In genomic region chr16:74998481-74999207, GRCh38 we compare ENCODE assay signal across 8 cellular contexts. TPM values are rescaled to one million over a fixed set of nuclear protein-coding genes. Genes with fewer than 3 reads are reported as not detected.
DNase-seq lines count a peak whose midpoint lies in the region; ATAC-seq and TF ChIP-seq lines count a peak whose summit lies in the region.

Gene ZNRF1, plus strand, starts transcription at chr16:74999024. Its CDS starts 648 bp downstream, at chr16:74999672.

- H3K4me1 ChIP-seq in ovary (ENCODE audit: insufficient read depth) = peaks cover 1% of the 10 kb centered on the region
- peaks cover 17% of the 10 kb centered on the region for H3K4me1 ChIP-seq in thymus (ENCODE audit: control insufficient read depth, insufficient read depth, low read length)

- H3K36me3 ChIP-seq in KOPT-K1 (ENCODE audit: insufficient read depth, low read length) (peaks cover 23% of the 10 kb centered on the region), ovary (no peaks in the 10 kb centered on the region), thymus (ENCODE audit: control insufficient read depth, insufficient read depth) (peaks cover 10% of the 10 kb centered on the region)

- no peak for TF ChIP-seq EP300 in ovary (IDR thresholded peaks at IDR 0.05)

- H3K27ac Mint-ChIP-seq in activated naive CD4-positive, alpha-beta T cell treated with anti-CD3 and anti-CD28 coated beads, Interleukin-2, amount 50 U/mL, for 24 hours = peak within 1 kb of the TSS; percentile 81
- H3K27ac Mint-ChIP-seq in glutamatergic neuron (ENCODE audit: unreplicated experiment) = peak within 1 kb of the TSS; percentile 86

- peak; percentile 30 for TF ChIP-seq POLR2A in ovary (IDR thresholded peaks at IDR 0.05)

- peaks cover 2% of the 10 kb centered on the region for H3K27me3 Mint-ChIP-seq in activated naive CD4-positive, alpha-beta T cell treated with anti-CD3 and anti-CD28 coated beads, Interleukin-2, amount 50 U/mL, for 24 hours
- peaks cover 13% of the 10 kb centered on the region for H3K27me3 Mint-ChIP-seq in glutamatergic neuron (ENCODE audit: unreplicated experiment)

- peaks cover 10% of the 10 kb centered on the region for H3K4me1 Mint-ChIP-seq in activated naive CD4-positive, alpha-beta T cell treated with anti-CD3 and anti-CD28 coated beads, Interleukin-2, amount 50 U/mL, for 24 hours
- peaks cover 19% of the 10 kb centered on the region for H3K4me1 Mint-ChIP-seq in glutamatergic neuron (ENCODE audit: low read depth, unreplicated experiment)

- intact Hi-C loops in ovary (cut with DNase I) = loop anchor here (1.0 to 5.0 kb wide), 3 partner anchors 112 to 114 kb away; no protein-coding TSS in a partner anchor

- H3K27me3 ChIP-seq in ovary (no peaks in the 10 kb centered on the region), thymus (ENCODE audit: control insufficient read depth, insufficient read depth) (no peaks in the 10 kb centered on the region)

- no peaks in the 10 kb centered on the region for H3K36me3 Mint-ChIP-seq in activated naive CD4-positive, alpha-beta T cell treated with anti-CD3 and anti-CD28 coated beads, Interleukin-2, amount 50 U/mL, for 24 hours
- H3K36me3 Mint-ChIP-seq in glutamatergic neuron (ENCODE audit: unreplicated experiment) = no peaks in the 10 kb centered on the region

- peak within 1 kb of the TSS; percentile 79 for H3K27ac ChIP-seq in KOPT-K1 (ENCODE audit: low read depth, low read length, poor library complexity, severe bottlenecking)
- H3K27ac ChIP-seq in ovary = peak within 1 kb of the TSS; percentile 77 to 78
- H3K27ac ChIP-seq in thymus (ENCODE audit: low read depth) = peak within 1 kb of the TSS; percentile 90

- WGBS in ovary, 3 donors = 1% methylated on average over 19 to 71 of the region's 71 CpGs
- under 1% methylated on average over 71 of the region's 71 CpGs for WGBS in thymus

- no peaks in the 10 kb centered on the region for H3K9me3 Mint-ChIP-seq in activated naive CD4-positive, alpha-beta T cell treated with anti-CD3 and anti-CD28 coated beads, Interleukin-2, amount 50 U/mL, for 24 hours
- H3K9me3 Mint-ChIP-seq in glutamatergic neuron (ENCODE audit: unreplicated experiment) = peaks cover 9% of the 10 kb centered on the region

- peak within 1 kb of the TSS; percentile 84 for H3K4me3 Mint-ChIP-seq in activated naive CD4-positive, alpha-beta T cell treated with anti-CD3 and anti-CD28 coated beads, Interleukin-2, amount 50 U/mL, for 24 hours
- peak within 1 kb of the TSS; percentile 99 for H3K4me3 Mint-ChIP-seq in glutamatergic neuron (ENCODE audit: unreplicated experiment)

- peak; percentile 60 for ATAC-seq in GM21723 (IDR thresholded peaks at IDR 0.05; ENCODE audit: unreplicated experiment)
- peak; percentile 67 for ATAC-seq in SK-N-SH treated with all-trans-retinoic acid at 6 μM for 48 hours

- H3K9me3 ChIP-seq in KOPT-K1 (ENCODE audit: insufficient read depth, low read length, poor library complexity, severe bottlenecking) (no peaks in the 10 kb centered on the region), ovary (no peaks in the 10 kb centered on the region), thymus (ENCODE audit: control insufficient read depth) (no peaks in the 10 kb centered on the region)

- H3K4me3 ChIP-seq in ovary = peak within 1 kb of the TSS; percentile 80
- peak within 1 kb of the TSS; percentile 87 for H3K4me3 ChIP-seq in thymus (ENCODE audit: low read length)

- DNase-seq in EL = peak; percentile 83
- DNase-seq in glutamatergic neuron = peak; percentile 96
- DNase-seq in ovary = peak; percentile 78 to 93 (median 89)

- peak; percentile 82 for TF ChIP-seq CTCF in glutamatergic neuron (IDR thresholded peaks at IDR 0.05; ENCODE audit: partially characterized antibody, unreplicated experiment)
- peak; percentile 79 to 83 (median 80) for TF ChIP-seq CTCF in ovary (IDR thresholded peaks at IDR 0.05)

TF ChIP-seq in SK-N-SH treated with all-trans-retinoic acid at 6 μM for 48 hours, 23 proteins besides CTCF, POLR2A, EP300 and RAD21:
- TF ChIP-seq CSRNP3 (CRISPR knock-in tag; IDR thresholded peaks at IDR 0.05) = no peak
- no peak for TF ChIP-seq ISL1 (CRISPR knock-in tag; IDR thresholded peaks at IDR 0.05)
- no peak for TF ChIP-seq PPARA (CRISPR knock-in tag; IDR thresholded peaks at IDR 0.05; ENCODE audit: borderline replicate concordance)
- TF ChIP-seq TCF4 (CRISPR knock-in tag; IDR thresholded peaks at IDR 0.05; ENCODE audit: borderline replicate concordance) = no peak
- TF ChIP-seq CSDC2 (CRISPR knock-in tag; IDR thresholded peaks at IDR 0.05) = no peak
- no peak for TF ChIP-seq ZFP3 (CRISPR knock-in tag; IDR thresholded peaks at IDR 0.05)
- no peak for TF ChIP-seq POU6F1 (CRISPR knock-in tag; IDR thresholded peaks at IDR 0.05; ENCODE audit: borderline replicate concordance, low read depth)
- TF ChIP-seq CREB5 (CRISPR knock-in tag; IDR thresholded peaks at IDR 0.05; ENCODE audit: low read depth) = no peak
- TF ChIP-seq ZNF565 (CRISPR knock-in tag; conservative IDR thresholded peaks at IDR 0.05; ENCODE audit: low read depth) = no peak
- no peak for TF ChIP-seq GLIS3 (CRISPR knock-in tag; IDR thresholded peaks at IDR 0.05)
TF ChIP-seq in SK-N-SH treated with all-trans-retinoic acid at 6 μM for 48 hours: peak in this region for 0.

RNA-seq across cellular contexts. Expression of gene ZNRF1, which starts in this region (rescaled TPM):
- total RNA-seq in glutamatergic neuron (ENCODE audit: unreplicated experiment) (55.3 TPM), ovary (10 to 100 TPM; 16.8 to 27.9 (median 25.0) TPM)
- polyA plus RNA-seq in ovary (10 to 100 TPM; 10.8 to 24.3 TPM), thymus (26.6 TPM)

Comparison
In these comparisons a context has a peak if more than half of its experiments do, and no peak if none do; other contexts are left out.
1. Peak in every context shown above with its lines: DNase-seq, ATAC-seq, H3K4me3 ChIP-seq and H3K27ac ChIP-seq.